In genomic region chr7:131170440-131171105, GRCh38 we compare ENCODE assay signal across 18 cellular contexts.
DNase-seq lines count a peak whose midpoint lies in the region; ATAC-seq lines count a peak whose summit lies in the region.
"Had no signal": no experiment of that assay in that cellular context is flagged by ENCODE, and none has a peak within 500 bp of the region (broad histone marks: within the 10 kb centered on the region; RNA-seq: fewer than 3 reads in every experiment).

No MANE protein-coding gene starts in this region.

- no peaks in the 10 kb centered on the region for H3K36me3 Mint-ChIP-seq in naive thymus-derived CD8-positive, alpha-beta T cell
- H3K36me3 Mint-ChIP-seq: natural killer cell treated with Interleukin-12 subunit alpha and Interleukin-12 subunit beta and Interleukin-15 and Interleukin-18, amount 100 ng/mL, for 72 hours; stimulated activated effector memory CD8-positive, alpha-beta T cell treated with anti-CD3 and anti-CD28 coated beads, Interleukin-12 subunit alpha, Interleukin-12 subunit beta, amount 100 ng/mL, for 72 hours had no signal

- H3K4me3 Mint-ChIP-seq in naive thymus-derived CD8-positive, alpha-beta T cell: no peak overlapping the region
- H3K4me3 Mint-ChIP-seq: IgD-negative memory B cell; natural killer cell treated with Interleukin-12 subunit alpha and Interleukin-12 subunit beta and Interleukin-15 and Interleukin-18, amount 100 ng/mL, for 72 hours; stimulated activated effector memory CD8-positive, alpha-beta T cell treated with anti-CD3 and anti-CD28 coated beads, Interleukin-12 subunit alpha, Interleukin-12 subunit beta, amount 100 ng/mL, for 72 hours had no signal

- no peaks in the 10 kb centered on the region for H3K4me1 Mint-ChIP-seq in naive thymus-derived CD8-positive, alpha-beta T cell
- H3K4me1 Mint-ChIP-seq: IgD-negative memory B cell; stimulated activated effector memory CD8-positive, alpha-beta T cell treated with anti-CD3 and anti-CD28 coated beads, Interleukin-12 subunit alpha, Interleukin-12 subunit beta, amount 100 ng/mL, for 72 hours had no signal

- POLR2A ChIA-PET in naive thymus-derived CD8-positive, alpha-beta T cell (lab: Charles Lee): no interaction called here

- H3K27me3 Mint-ChIP-seq in naive thymus-derived CD8-positive, alpha-beta T cell: peaks cover 0 to 2% (median 0%) of the 10 kb centered on the region in 5 donors

- DNase-seq in ELR (ENCODE audit: low read depth): peak; percentile 64
- DNase-seq in M059J (ENCODE audit: low read depth): peak; percentile 52
- peak; percentile 8 for DNase-seq in dermis blood vessel endothelial cell
- peak; percentile 68 for DNase-seq in myocyte (ENCODE audit: low read depth)
- no peak for DNase-seq in 8988T
- DNase-seq in naive thymus-derived CD8-positive, alpha-beta T cell: no peak
- DNase-seq: activated CD4-positive, alpha-beta T cell treated with anti-CD3 and anti-CD28 coated beads for 4 hours; activated CD8-positive, alpha-beta memory T cell treated with anti-CD3 and anti-CD28 coated beads, Interleukin-2, amount 50 U/mL, for 4 hours; activated gamma-delta T cell treated with Interleukin-2 at 50 U/mL for 16 hours; C1 segment of cervical spinal cord; colonic mucosa; MV-4-11; NCI-H2029 treated with DMSO at 0.1 percent for 48 hours; T1000 had no signal

- ATAC-seq in GM19324 (IDR thresholded peaks at IDR 0.05; ENCODE audit: low FRiP score, unreplicated experiment): no peak
- ATAC-seq in naive thymus-derived CD8-positive, alpha-beta T cell: no peak
- ATAC-seq: natural killer cell treated with Interleukin-12 subunit alpha and Interleukin-12 subunit beta and Interleukin-15 and Interleukin-18, amount 100 ng/mL, for 72 hours; stimulated activated effector memory CD8-positive, alpha-beta T cell treated with anti-CD3 and anti-CD28 coated beads, Interleukin-12 subunit alpha, Interleukin-12 subunit beta, amount 100 ng/mL, for 72 hours had no signal

- H3K9me3 Mint-ChIP-seq in naive thymus-derived CD8-positive, alpha-beta T cell: peaks cover 0 to 1% (median 0%) of the 10 kb centered on the region in 9 donors
- H3K9me3 Mint-ChIP-seq: IgD-negative memory B cell; natural killer cell treated with Interleukin-12 subunit alpha and Interleukin-12 subunit beta and Interleukin-15 and Interleukin-18, amount 100 ng/mL, for 72 hours; stimulated activated effector memory CD8-positive, alpha-beta T cell treated with anti-CD3 and anti-CD28 coated beads, Interleukin-12 subunit alpha, Interleukin-12 subunit beta, amount 100 ng/mL, for 72 hours had no signal

- peak overlapping the region in 1 of 10 donors; percentile 79 for H3K27ac Mint-ChIP-seq in naive thymus-derived CD8-positive, alpha-beta T cell
- H3K27ac Mint-ChIP-seq: IgD-negative memory B cell; natural killer cell treated with Interleukin-12 subunit alpha and Interleukin-12 subunit beta and Interleukin-15 and Interleukin-18, amount 100 ng/mL, for 72 hours; stimulated activated effector memory CD8-positive, alpha-beta T cell treated with anti-CD3 and anti-CD28 coated beads, Interleukin-12 subunit alpha, Interleukin-12 subunit beta, amount 100 ng/mL, for 72 hours had no signal

Comparison
In these comparisons a context has a peak if more than half of its experiments do, and no peak if none do; other contexts are left out.
1. DNase-seq: peak in ELR (single experiment), M059J (single experiment), dermis blood vessel endothelial cell (single experiment) and myocyte (single experiment); none in 8988T (single experiment) and naive thymus-derived CD8-positive, alpha-beta T cell (0 of 10).